ENCODE assay signal across 8 cellular contexts in genomic region chr6:26457407-26457795, GRCh38. TPM values are rescaled to one million over a fixed set of nuclear protein-coding genes. Genes with fewer than 3 reads are reported as not detected.
DNase-seq lines count a peak whose midpoint lies in the region; ATAC-seq and TF ChIP-seq lines count a peak whose summit lies in the region.

No MANE protein-coding gene starts in this region.

- no peaks in the 10 kb centered on the region for H3K9me3 ChIP-seq in ES-I3 (ENCODE audit: control insufficient read depth, insufficient read depth, low read length)
- H3K9me3 ChIP-seq in GM23248 (ENCODE audit: low read depth): no peaks in the 10 kb centered on the region
- no peaks in the 10 kb centered on the region for H3K9me3 ChIP-seq in MM.1S (replicated peaks; ENCODE audit: insufficient read depth, low read length)
- no peaks in the 10 kb centered on the region for H3K9me3 ChIP-seq in mesenchymal stem cell (ENCODE audit: control insufficient read depth, low read length)

- DNase-seq in GM23248: peak; percentile 70
- no peak for DNase-seq in MM.1S
- no peak for DNase-seq in central memory CD8-positive, alpha-beta T cell (ENCODE audit: low spot score in 2 of 2)
- no peak for DNase-seq in mesenchymal stem cell
- no peak for DNase-seq in type B pancreatic cell (ENCODE audit: extremely low spot score, unreplicated experiment)
- DNase-seq in NK-92 treated with Interleukin-12 subunit alpha and Interleukin-12 subunit beta, amount 100 ng/mL, for 24 hours (lab: John Stamatoyannopoulos, UW): no peak
- no peak for DNase-seq in LoVo (ENCODE audit: low spot score)

- no peaks in the 10 kb centered on the region for H4K20me1 ChIP-seq in GM23248 (ENCODE audit: insufficient read depth)
- no peaks in the 10 kb centered on the region for H4K20me1 ChIP-seq in MM.1S (ENCODE audit: insufficient read depth, low read length)

- no peaks in the 10 kb centered on the region for H3K27me3 Mint-ChIP-seq in central memory CD8-positive, alpha-beta T cell
- no peaks in the 10 kb centered on the region for H3K27me3 Mint-ChIP-seq in type B pancreatic cell

- peak overlapping the region; percentile 39 for H2BK5ac ChIP-seq in mesenchymal stem cell (ENCODE audit: low read depth, low read length, poor library complexity, severe bottlenecking)

- ATAC-seq in central memory CD8-positive, alpha-beta T cell (replicated peaks; ENCODE audit: extremely low read depth, poor library complexity, severe bottlenecking): peak; percentile 7

- peaks cover 4% of the 10 kb centered on the region for H3K79me1 ChIP-seq in mesenchymal stem cell (replicated peaks; ENCODE audit: low read length, poor library complexity, severe bottlenecking)

- peak overlapping the region; percentile 71 for H4K91ac ChIP-seq in mesenchymal stem cell (ENCODE audit: low read length)

- H3K27me3 ChIP-seq in GM23248 (replicated peaks; ENCODE audit: insufficient read depth): no peaks in the 10 kb centered on the region
- H3K27me3 ChIP-seq in MM.1S (replicated peaks; ENCODE audit: insufficient read depth, low read length): no peaks in the 10 kb centered on the region
- no peaks in the 10 kb centered on the region for H3K27me3 ChIP-seq in mesenchymal stem cell (ENCODE audit: control insufficient read depth in 1 of 2, insufficient read depth in 1 of 2, low read length in 2 of 2)

- peaks cover 38% of the 10 kb centered on the region for H3K36me3 Mint-ChIP-seq in central memory CD8-positive, alpha-beta T cell (ENCODE audit: insufficient read depth)
- H3K36me3 Mint-ChIP-seq in type B pancreatic cell: peaks cover 28% of the 10 kb centered on the region

- no peak overlapping the region for H2BK12ac ChIP-seq in mesenchymal stem cell (ENCODE audit: low read length in 2 of 2)

- peaks cover 46% of the 10 kb centered on the region for H3K79me2 ChIP-seq in GM23248 (ENCODE audit: insufficient read depth)
- H3K79me2 ChIP-seq in MM.1S (ENCODE audit: low read length): peaks cover 34% of the 10 kb centered on the region

- H3K23ac ChIP-seq in mesenchymal stem cell (ENCODE audit: low read length in 2 of 2): peak overlapping the region in 1 of 2 experiments; percentile 64

- peak overlapping the region; percentile 44 for H2BK15ac ChIP-seq in mesenchymal stem cell (ENCODE audit: low read depth, poor library complexity, severe bottlenecking)

- H2AFZ ChIP-seq in GM23248 (peak overlapping the region; percentile 98), MM.1S (ENCODE audit: low read length) (peak overlapping the region; percentile 90), mesenchymal stem cell (ENCODE audit: low read depth, low read length) (peak overlapping the region; percentile 1)

- peak overlapping the region; percentile 69 to 91 for H3K18ac ChIP-seq in mesenchymal stem cell (ENCODE audit: low read depth in 1 of 2, low read length in 2 of 2)

- peak overlapping the region; percentile 91 for H3K27ac Mint-ChIP-seq in central memory CD8-positive, alpha-beta T cell (ENCODE audit: low read depth)
- H3K27ac Mint-ChIP-seq in type B pancreatic cell: peak overlapping the region; percentile 98

- peaks cover 10% of the 10 kb centered on the region; the same call in 1 of the 2 replicates for H3F3A ChIP-seq in GM23248 (ENCODE audit: insufficient read depth)
- H3F3A ChIP-seq in MM.1S (ENCODE audit: insufficient read depth, low read length): no peaks in the 10 kb centered on the region

- in situ Hi-C loops in GM23248 (cut with MboI): no loop called here

- TF ChIP-seq CTCF in MM.1S (IDR thresholded peaks at IDR 0.05; ENCODE audit: low read length) (no peak), type B pancreatic cell (conservative IDR thresholded peaks at IDR 0.05) (no peak)

- no peaks in the 10 kb centered on the region for H3K9me2 ChIP-seq in GM23248 (ENCODE audit: insufficient read depth)
- H3K9me2 ChIP-seq in MM.1S (replicated peaks; ENCODE audit: insufficient read depth, low read length): no peaks in the 10 kb centered on the region

- peaks cover 63% of the 10 kb centered on the region for H3K4me1 Mint-ChIP-seq in central memory CD8-positive, alpha-beta T cell
- H3K4me1 Mint-ChIP-seq in type B pancreatic cell (ENCODE audit: unreplicated experiment): peaks cover 26% of the 10 kb centered on the region

- H3K4me2 ChIP-seq in GM23248 (ENCODE audit: unreplicated experiment): peak overlapping the region; percentile 99
- peak overlapping the region; percentile 74 for H3K4me2 ChIP-seq in MM.1S (ENCODE audit: low read depth, low read length)
- H3K4me2 ChIP-seq in mesenchymal stem cell (ENCODE audit: low read length, poor library complexity, severe bottlenecking): peak overlapping the region; percentile 22

- WGBS in GM23248 (ENCODE audit: low coverage in 1 of 2, low lambda C conversion rate in 2 of 2, missing lambda C conversion rate in 2 of 2), 2 experiments: 2 to 4% methylated on average over 8 of the region's 8 CpGs
- 25% methylated on average over 5 of the region's 8 CpGs for WGBS in mesenchymal stem cell

- no peak overlapping the region for H3K14ac ChIP-seq in mesenchymal stem cell (ENCODE audit: low read length in 2 of 2)

- H4K8ac ChIP-seq in mesenchymal stem cell (ENCODE audit: low read length): peak overlapping the region; percentile 90

- H3K9ac ChIP-seq in ES-I3 (ENCODE audit: low read depth, low read length) (peak overlapping the region; percentile 97), GM23248 (peak overlapping the region; percentile 100), MM.1S (ENCODE audit: low read length) (peak overlapping the region; percentile 91; the same call in 1 of the 2 replicates), mesenchymal stem cell (ENCODE audit: low read length) (peak overlapping the region; percentile 94)

- no peaks in the 10 kb centered on the region for H3K36me3 ChIP-seq in ES-I3 (ENCODE audit: insufficient read depth, low read length)
- H3K36me3 ChIP-seq in GM23248 (ENCODE audit: low read depth): peaks cover 5% of the 10 kb centered on the region; the same call in 1 of the 2 replicates
- peaks cover 5% of the 10 kb centered on the region; the same call in 1 of the 2 replicates for H3K36me3 ChIP-seq in MM.1S (replicated peaks; ENCODE audit: insufficient read depth, low read length)
- H3K36me3 ChIP-seq in mesenchymal stem cell (ENCODE audit: control insufficient read depth in 1 of 2, insufficient read depth in 2 of 2, low read depth in 1 of 2, low read length in 2 of 2): peaks cover 11 to 27% of the 10 kb centered on the region in 2 experiments

- peak overlapping the region; percentile 97 for H3K4me3 Mint-ChIP-seq in central memory CD8-positive, alpha-beta T cell
- H3K4me3 Mint-ChIP-seq in type B pancreatic cell: peak overlapping the region; percentile 96

- peak overlapping the region; percentile 11 for H2BK120ac ChIP-seq in mesenchymal stem cell (ENCODE audit: low read depth, low read length)

- peak overlapping the region in 1 of 2 experiments; percentile 22 for H3K4ac ChIP-seq in mesenchymal stem cell (ENCODE audit: low read depth in 1 of 2, low read length in 2 of 2)

- H3K4me1 ChIP-seq in ES-I3 (ENCODE audit: insufficient read depth, low read length): no peaks in the 10 kb centered on the region
- peaks cover 20% of the 10 kb centered on the region for H3K4me1 ChIP-seq in GM23248 (ENCODE audit: insufficient read depth)
- H3K4me1 ChIP-seq in MM.1S (ENCODE audit: low read length): 0 out of 2 replicates have a peak, but pooled peaks cover 12% of the 10 kb centered on the region
- H3K4me1 ChIP-seq in mesenchymal stem cell (ENCODE audit: control insufficient read depth, insufficient read depth, low read depth, low read length): peaks cover 17% of the 10 kb centered on the region

- H3K4me3 ChIP-seq in GM23248: peak overlapping the region; percentile 100
- peak overlapping the region; percentile 91 for H3K4me3 ChIP-seq in MM.1S (ENCODE audit: low read length)
- H3K4me3 ChIP-seq in mesenchymal stem cell (ENCODE audit: insufficient read depth in 1 of 2, low read depth in 1 of 2, low read length in 2 of 2): peak overlapping the region in 1 of 2 experiments; percentile 85

- no peak overlapping the region for H2AK5ac ChIP-seq in mesenchymal stem cell (ENCODE audit: low read length, severe bottlenecking)

- H3K27ac ChIP-seq in GM23248: peak overlapping the region; percentile 89
- peak overlapping the region; percentile 5; the same call in 1 of the 2 replicates for H3K27ac ChIP-seq in MM.1S (ENCODE audit: low read length)
- peak overlapping the region; percentile 59 for H3K27ac ChIP-seq in mesenchymal stem cell (ENCODE audit: low read length, poor library complexity, severe bottlenecking)

- no peaks in the 10 kb centered on the region for H3K9me3 Mint-ChIP-seq in central memory CD8-positive, alpha-beta T cell
- no peaks in the 10 kb centered on the region for H3K9me3 Mint-ChIP-seq in type B pancreatic cell

RNA-seq across cellular contexts. Expression of gene BTN2A1, which starts 0.4 kb away (rescaled TPM):
- total RNA-seq in GM23248 (2014; rRNA removed; shearing (Covaris generic)): 9.1 and 15.0 TPM in 2 replicates
- 18.4 and 19.5 TPM in 2 replicates for polyA plus RNA-seq in GM23248 (2016; fragmentation: Nextera tagmentation; extraction: Ambion mirVana)
- polyA plus RNA-seq in mesenchymal stem cell (2013, experiment 1 of 2): 25.5 TPM
- 25.8 TPM for polyA plus RNA-seq in mesenchymal stem cell (2013, experiment 2 of 2)
- 18.6 and 23.8 TPM in 2 replicates for total RNA-seq in type B pancreatic cell (ENCODE audit: low replicate concordance)

RNA-seq across cellular contexts. Expression of gene BTN3A3, which starts 17.1 kb away (rescaled TPM):
- total RNA-seq in GM23248 (2014; rRNA removed; shearing (Covaris generic)): 7.2 and 18.8 TPM in 2 replicates
- polyA plus RNA-seq in GM23248 (2016; fragmentation: Nextera tagmentation; extraction: Ambion mirVana): 3.9 and 4.2 TPM in 2 replicates
- polyA plus RNA-seq in mesenchymal stem cell (2013, experiment 1 of 2): 14.3 TPM
- 15.1 TPM for polyA plus RNA-seq in mesenchymal stem cell (2013, experiment 2 of 2)
- 3.8 and 8.7 TPM in 2 replicates for total RNA-seq in type B pancreatic cell (ENCODE audit: low replicate concordance)

RNA-seq across cellular contexts. Expression of gene BTN1A1, which starts 42.7 kb away (rescaled TPM):
- 0.11 TPM in 1 of 2 replicates, not detected in the other for total RNA-seq in GM23248 (2014; rRNA removed; shearing (Covaris generic))
- polyA plus RNA-seq in GM23248 (2016; fragmentation: Nextera tagmentation; extraction: Ambion mirVana): not detected in 2 replicates
- not detected for polyA plus RNA-seq in mesenchymal stem cell (2013, experiment 1 of 2)
- not detected for polyA plus RNA-seq in mesenchymal stem cell (2013, experiment 2 of 2)
- 0.36 and 1.3 TPM in 2 replicates for total RNA-seq in type B pancreatic cell (ENCODE audit: low replicate concordance)

RNA-seq across cellular contexts. Expression of gene BTN3A1, which starts 55.3 kb away (rescaled TPM):
- total RNA-seq in GM23248 (2014; rRNA removed; shearing (Covaris generic)): 7.7 and 8.9 TPM in 2 replicates
- polyA plus RNA-seq in GM23248 (2016; fragmentation: Nextera tagmentation; extraction: Ambion mirVana): 5.5 and 6.7 TPM in 2 replicates
- 17.7 TPM for polyA plus RNA-seq in mesenchymal stem cell (2013, experiment 1 of 2)
- 18.2 TPM for polyA plus RNA-seq in mesenchymal stem cell (2013, experiment 2 of 2)
- total RNA-seq in type B pancreatic cell (ENCODE audit: low replicate concordance): 19.6 and 19.9 TPM in 2 replicates

Comparison
In these comparisons a context has a peak if more than half of its experiments do, and no peak if none do; other contexts are left out.
1. H2AFZ ChIP-seq: peak in every context shown above with its lines; median percentile 98 in GM23248; 90 in MM.1S; 1 in mesenchymal stem cell.
2. H3K27ac ChIP-seq: peak in every context shown above with its lines; median percentile 89 in GM23248; 59 in mesenchymal stem cell; 5 in MM.1S.
3. H3K4me2 ChIP-seq: peak in every context shown above with its lines; median percentile 99 in GM23248; 74 in MM.1S; 22 in mesenchymal stem cell.